13 cellular contexts compared by ENCODE assay signal in the genomic region with DNA sequence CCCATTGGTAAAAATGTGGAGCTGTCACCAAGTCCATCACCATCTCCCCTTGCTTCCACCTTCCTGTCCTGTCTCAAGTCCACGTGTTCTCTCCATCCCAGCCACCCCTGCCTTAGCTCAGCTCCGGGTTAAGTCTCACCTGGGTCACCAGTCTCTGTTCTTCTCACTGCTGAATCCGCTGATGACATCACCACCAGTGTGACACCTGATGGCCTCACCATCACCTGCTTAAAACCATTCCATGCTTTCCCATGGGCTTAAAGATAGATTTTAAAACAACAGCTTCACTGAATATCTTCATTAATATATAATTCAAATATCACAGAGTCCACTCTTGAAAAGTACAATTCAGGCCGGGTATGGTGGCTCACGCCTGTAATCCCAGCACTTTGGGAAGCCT.
"Had no signal": no experiment of that assay in that cellular context is flagged by ENCODE, and none has a peak within 500 bp of the region (broad histone marks: within the 10 kb centered on the region; RNA-seq: fewer than 3 reads in every experiment).

No MANE protein-coding gene starts in this region.

- H3K36me3 ChIP-seq: tibial nerve, vagina had no signal

- DNase-seq: activated CD8-positive, alpha-beta memory T cell treated with anti-CD3 and anti-CD28 coated beads for 24 hours; activated T-cell treated with anti-CD3 and anti-CD28 coated beads, Interleukin-2, amount 50 U/mL, for 1 hour; body of pancreas; central memory CD4-positive, alpha-beta T cell; erythroblast; stimulated activated CD4-positive, alpha-beta T cell treated with anti-CD3 and anti-CD28 coated beads, Interleukin-15, amount 100 ng/mL, for 24 hours; stimulated activated CD4-positive, alpha-beta T cell treated with anti-CD3 and anti-CD28 coated beads, Interleukin-4, amount 100 ng/mL, for 24 hours; SW 1271 had no signal

- H3K27me3 ChIP-seq: body of pancreas, tibial nerve, vagina had no signal

- H3K4me3 ChIP-seq: body of pancreas, tibial nerve, vagina had no signal

- H3K4me3 Mint-ChIP-seq: mesothelial cell of epicardium had no signal

- H3K9me3 ChIP-seq: vagina had no signal

- H3K36me3 Mint-ChIP-seq: mesothelial cell of epicardium had no signal

- H3K4me1 Mint-ChIP-seq: mesothelial cell of epicardium had no signal

- H3K27ac ChIP-seq: body of pancreas, parathyroid adenoma, tibial nerve, vagina had no signal

- H3K4me1 ChIP-seq: body of pancreas, parathyroid adenoma had no signal

- H3K27ac Mint-ChIP-seq: mesothelial cell of epicardium had no signal

- ATAC-seq: activated CD4-positive, CD25-positive, alpha-beta regulatory T cell treated with anti-CD3 and anti-CD28 coated beads, Interleukin-2, amount 50 U/mL, for 24 hours; body of pancreas had no signal
